Comparison of ENCODE assay signal across 13 cellular contexts in the genomic region with DNA sequence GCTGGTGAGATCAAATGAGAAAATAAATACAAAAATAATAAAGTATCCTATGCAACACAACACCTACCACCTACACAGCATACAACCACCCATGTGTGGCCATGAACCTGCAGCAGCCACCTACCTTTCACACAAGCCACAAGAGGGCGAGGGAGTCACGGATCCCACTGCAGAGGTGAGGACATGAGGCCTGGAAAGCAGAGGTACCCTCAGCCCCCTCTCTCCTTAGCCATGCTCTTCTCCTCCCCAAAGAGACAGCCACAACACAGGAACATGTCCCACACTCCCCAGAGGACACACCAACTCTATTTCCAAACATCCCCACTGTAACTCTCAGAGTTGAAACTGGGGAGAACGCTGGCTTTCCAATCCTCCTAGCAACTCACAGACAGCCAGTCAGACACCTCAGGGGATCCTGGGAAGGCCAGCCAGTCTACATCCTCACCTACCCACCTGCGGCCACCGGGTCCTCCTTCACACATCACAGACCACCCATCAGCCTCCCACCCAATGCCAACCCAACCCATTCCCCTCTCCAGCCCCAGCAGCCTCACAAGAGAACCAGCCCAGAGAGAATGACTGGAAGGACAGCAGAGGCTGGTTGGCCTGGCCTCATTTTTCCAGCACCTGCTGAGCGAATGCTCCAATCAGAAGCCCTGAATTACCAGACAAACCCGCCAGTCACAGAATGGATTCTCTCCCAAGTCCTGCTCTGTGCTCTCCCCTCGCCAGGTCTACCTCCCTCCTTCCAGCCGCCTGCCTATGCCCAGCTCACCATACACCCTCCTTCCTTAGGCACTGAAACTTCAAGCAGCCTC. TPM values are rescaled to one million over a fixed set of nuclear protein-coding genes. Genes with fewer than 3 reads are reported as not detected.
DNase-seq lines count a peak whose midpoint lies in the region; ATAC-seq, FAIRE-seq and TF ChIP-seq lines count a peak whose summit lies in the region.
"Had no signal": no experiment of that assay in that cellular context is flagged by ENCODE, and none has a peak within 500 bp of the region (broad histone marks: within the 10 kb centered on the region; RNA-seq: fewer than 3 reads in every experiment).

No MANE protein-coding gene starts in this region.

- no peak overlapping the region for H3K18ac ChIP-seq in mesendoderm (ENCODE audit: low read length)

- POLR2A ChIA-PET in K562 (lab: Yijun Ruan, JAX) = interaction anchor here (1.3 to 7.2 kb wide), 7 partner anchors 9 to 63 kb away, joined by 4 to 83 read pairs (median 12); a partner anchor contains a TSS

- peak overlapping the region; percentile 25 for H3K56ac ChIP-seq in mesendoderm (ENCODE audit: low read length)

- no peaks in the 10 kb centered on the region for H3K9me3 ChIP-seq in K562 (replicated peaks; ENCODE audit: control insufficient read depth, insufficient read depth, low read depth, low read length)
- no peaks in the 10 kb centered on the region for H3K9me3 ChIP-seq in transverse colon
- H3K9me3 ChIP-seq: stomach had no signal

- TF ChIP-seq RAD21 in K562 (CRISPR knock-in tag; conservative IDR thresholded peaks at IDR 0.05 in 1 of 2, IDR thresholded peaks at IDR 0.05 in 1 of 2) = peak; percentile 65 to 85

- CTCF ChIA-PET in K562 (lab: Yijun Ruan, JAX; ENCODE audit: low intra/inter-chr PET ratio) = interaction anchor here (1.0 to 1.2 kb wide), 2 partner anchors 67 to 121 kb away, joined by 3 to 4 read pairs; a partner anchor contains a TSS

- H4K8ac ChIP-seq in mesendoderm (ENCODE audit: low read depth, low read length) = no peak overlapping the region

- in situ Hi-C loops in K562 (cut with MboI) = loop anchor here (5.0 kb wide), 1 partner anchor 64 kb away; no protein-coding TSS in a partner anchor
- in situ Hi-C loops in transverse colon (cut with MboI; ENCODE audit: low pct_ligation_motif_present in 1 of 4, low pct_unique_long_range_greater_than_20kb in 1 of 4, low sequenced_read_pairs in 3 of 4) = no loop called here

- peak; percentile 85 for FAIRE-seq in K562 (lab: Jason Lieb, UNC)
- FAIRE-seq: frontal cortex had no signal

- H3K4me2 ChIP-seq in K562 (ENCODE audit: insufficient read depth, low read length) = peak overlapping the region; percentile 65; the same call in 1 of the 2 replicates
- H3K4me2 ChIP-seq in mesendoderm (ENCODE audit: low read length) = no peak overlapping the region

- H3K27me3 ChIP-seq in K562 (ENCODE audit: control insufficient read depth in 2 of 2, insufficient read depth in 2 of 2, low read length in 2 of 2) (no peaks in the 10 kb centered on the region), mesendoderm (ENCODE audit: insufficient read depth, low read length, poor library complexity) (no peaks in the 10 kb centered on the region), transverse colon (no peaks in the 10 kb centered on the region)
- H3K27me3 ChIP-seq: stomach had no signal

- no peak overlapping the region for H4K5ac ChIP-seq in mesendoderm (ENCODE audit: low read length)

- H3K4me3 ChIP-seq in HFF-Myc (replicated peaks; ENCODE audit: low read depth, low read length) (no peak overlapping the region), K562 (no peak overlapping the region), mesendoderm (ENCODE audit: low read length) (no peak overlapping the region), transverse colon (no peak overlapping the region)
- H3K4me3 ChIP-seq: stomach had no signal

- H3K36me3 ChIP-seq in K562 (ENCODE audit: control insufficient read depth, insufficient read depth, low read length) (peaks cover 2% of the 10 kb centered on the region; the same call in 2 of the 3 replicates), mesendoderm (ENCODE audit: control insufficient read depth, insufficient read depth, low read length) (no peaks in the 10 kb centered on the region), transverse colon (no peaks in the 10 kb centered on the region)
- H3K36me3 ChIP-seq: stomach had no signal

- peak; percentile 18; the same call in 1 of the 2 replicates for TF ChIP-seq EP300 in K562 (IDR thresholded peaks at IDR 0.05; ENCODE audit: low read length)
- no peak for TF ChIP-seq EP300 in transverse colon (IDR thresholded peaks at IDR 0.05; ENCODE audit: low read depth)

- BruUV-seq in K562 (replicated peaks; lab: Mats Ljungman, UMichigan) = no TSS peak

- 61% methylated on average over 9 of the region's 9 CpGs for WGBS in K562 (ENCODE audit: insufficient coverage, low coverage, missing lambda C conversion rate)
- WGBS in mesendoderm (ENCODE audit: extremely low coverage, insufficient coverage, low lambda C conversion rate) = no CpG with 5 or more reads among the region's 9 CpGs
- 82 to 94% methylated on average over 2 to 9 of the region's 9 CpGs for WGBS in transverse colon (ENCODE audit: low coverage in 1 of 2), 2 donors

- TF ChIP-seq CTCF in HFF-Myc (IDR thresholded peaks at IDR 0.05; ENCODE audit: low read depth, low read length, missing control alignments) = peak; percentile 24
- TF ChIP-seq CTCF in K562 (IDR thresholded peaks at IDR 0.05 in 2 of 3, conservative IDR thresholded peaks at IDR 0.05 in 1 of 3; ENCODE audit: insufficient read depth in 2 of 3, low read depth in 1 of 3, low read length in 3 of 3) = peak; percentile 78 to 87 (median 82)
- no peak for TF ChIP-seq CTCF in transverse colon (IDR thresholded peaks at IDR 0.05)

- H2BK15ac ChIP-seq in mesendoderm (replicated peaks; ENCODE audit: low read depth) = no peak overlapping the region

- H3K79me2 ChIP-seq in K562 (ENCODE audit: control insufficient read depth, insufficient read depth, low read length) (peaks cover 81% of the 10 kb centered on the region), mesendoderm (ENCODE audit: control insufficient read depth, insufficient read depth, low read length) (peaks cover 92% of the 10 kb centered on the region)

- DNase-seq in GF-D8 (lab: John Stamatoyannopoulos, UW) (peak; percentile 16), HFF-Myc (ENCODE audit: extremely low read depth, low read depth) (no peak), K562 (ENCODE audit: extremely low read depth in 1 of 4, low spot score in 3 of 4) (peak; percentile 73 to 85 (median 73)), mesendoderm (peak; percentile 81), transverse colon (no peak), mucosa of gallbladder (ENCODE audit: low spot score) (no peak)
- DNase-seq: activated CD4-positive, alpha-beta T cell treated with anti-CD3 and anti-CD28 coated beads, Interleukin-2, amount 10 ng/mL, durations not matched to agents 7 days and 5 days; aorta; NCI-H1048; stomach had no signal

- H3K79me1 ChIP-seq in mesendoderm (ENCODE audit: low read length) = peaks cover 15% of the 10 kb centered on the region

- H3K4me1 ChIP-seq in K562 (replicated peaks in 1 of 2; ENCODE audit: control insufficient read depth in 2 of 2, insufficient read depth in 2 of 2, low read length in 2 of 2) (peaks cover 54 to 68% of the 10 kb centered on the region in 2 experiments), mesendoderm (ENCODE audit: control insufficient read depth, low read depth, low read length) (peaks cover 5% of the 10 kb centered on the region), transverse colon (peaks cover 12 to 37% (median 22%) of the 10 kb centered on the region in 4 donors)

- H3K4ac ChIP-seq in mesendoderm (ENCODE audit: low read depth, low read length) = no peak overlapping the region

- H3K27ac ChIP-seq in K562 (ENCODE audit: extremely low read depth, low read depth, low read length) (peak overlapping the region; percentile 79), mesendoderm (ENCODE audit: low read depth, low read length) (no peak overlapping the region), transverse colon (no peak overlapping the region)

- 0 out of 2 replicates have a peak, but pooled peaks cover 5% of the 10 kb centered on the region for H4K20me1 ChIP-seq in K562 (replicated peaks; ENCODE audit: control insufficient read depth, insufficient read depth, low read length)

- no peak for TF ChIP-seq POLR2A in K562 (conservative IDR thresholded peaks at IDR 0.05)
- TF ChIP-seq POLR2A in transverse colon (IDR thresholded peaks at IDR 0.05) = no peak

- peak overlapping the region; percentile 20 to 82; a peak in 3 of 4 replicates for H3K9ac ChIP-seq in K562 (ENCODE audit: insufficient read depth in 1 of 2, low read depth in 2 of 2, low read length in 2 of 2)
- H3K9ac ChIP-seq in mesendoderm (ENCODE audit: low read length) = no peak overlapping the region

- H3K23ac ChIP-seq in mesendoderm (ENCODE audit: low read length) = no peak overlapping the region

- no peak overlapping the region for H2BK5ac ChIP-seq in mesendoderm (ENCODE audit: low read length)

- no peak overlapping the region for H2BK120ac ChIP-seq in mesendoderm (ENCODE audit: low read depth, low read length)

- H2AFZ ChIP-seq in K562 (ENCODE audit: low read depth, low read length) = peak overlapping the region; percentile 61

- ATAC-seq in K562 (peak; percentile 82), HG03280 (IDR thresholded peaks at IDR 0.05; ENCODE audit: unreplicated experiment) (no peak), HG02970 (IDR thresholded peaks at IDR 0.05; ENCODE audit: low FRiP score, unreplicated experiment) (no peak)

- H3K9me1 ChIP-seq in K562 (ENCODE audit: control insufficient read depth, insufficient read depth, low read length) = no peaks in the 10 kb centered on the region

- intact Hi-C loops in K562 (cut with micrococcal nuclease) = loop anchor here (1.0 to 2.0 kb wide), 3 partner anchors 63 to 121 kb away; a partner anchor contains a TSS
- intact Hi-C loops in transverse colon (cut with DNase I; ENCODE audit: low total_unique reads) = no loop called here

- H2AK5ac ChIP-seq in mesendoderm (ENCODE audit: low read length) = no peak overlapping the region

RNA-seq across cellular contexts. Expression of a gene that starts 18.4 kb away (rescaled TPM):
- total RNA-seq in K562 (2011; cell fraction: chromatin; rRNA removed; ENCODE audit: low replicate concordance) = 91.9 and 204 TPM in 2 replicates
- total RNA-seq in K562 (2011; cell fraction: nucleolus; rRNA removed) = 90.6 and 92.5 TPM in 2 replicates
- 67.2 and 68.6 TPM in 2 replicates for total RNA-seq in K562 (2011; cell fraction: nucleoplasm; rRNA removed)
- 10.1 and 13.6 TPM in 2 replicates for total RNA-seq in K562 (2014; rRNA removed)
- total RNA-seq in K562 (2014; rRNA removed; fragmentation: Illumina TruSeq; extraction: Trizol) = 9.2 and 9.6 TPM in 2 replicates
- 11.0 and 11.2 TPM in 2 replicates for total RNA-seq in K562 (2015; rRNA removed; fragmentation: Illumina TruSeq; extraction: Trizol)
- 24.0 and 26.8 TPM in 2 replicates for total RNA-seq in K562 (2021)
- 8.8 and 11.9 TPM in 2 replicates for polyA plus RNA-seq in K562 (2011; rRNA removed)
- 8.1 and 10.6 TPM in 2 replicates for polyA plus RNA-seq in K562 (2011; cell fraction: cytosol; rRNA removed)
- polyA plus RNA-seq in K562 (2011; cell fraction: nucleus; rRNA removed) = 72.9 and 124 TPM in 2 replicates
- 16.0 and 23.5 TPM in 2 replicates for polyA plus RNA-seq in K562 (2012)
- 17.9 and 18.8 TPM in 2 replicates for polyA plus RNA-seq in K562 (2014; fragmentation: Illumina TruSeq; extraction: Trizol)
- polyA plus RNA-seq in K562 (2014; fragmentation: Nextera tagmentation; extraction: Ambion mirVana) = 1 to 10 TPM; 1.4 to 1.5 TPM
- 17.2 and 17.3 TPM in 2 replicates for polyA plus RNA-seq in K562 (2014; rRNA removed)
- 11.9 and 15.3 TPM in 2 replicates for polyA minus RNA-seq in K562 (2011; rRNA and poly(A)+ RNA removed)
- 7.3 and 10.1 TPM in 2 replicates for polyA minus RNA-seq in K562 (2011; cell fraction: cytosol; rRNA and poly(A)+ RNA removed)
- polyA minus RNA-seq in K562 (2011; cell fraction: nucleus; rRNA and poly(A)+ RNA removed) = 27.9 and 33.8 TPM in 2 replicates
- polyA plus RNA-seq in mesendoderm (2013, experiment 1 of 2) = 58.5 TPM
- 57.0 TPM for polyA plus RNA-seq in mesendoderm (2013, experiment 2 of 2)
- total RNA-seq in transverse colon = 10 to 100 TPM; 31.4 to 90.1 (median 44.6) TPM
- total RNA-seq in mucosa of gallbladder = 52.6 TPM

Comparison
In these comparisons a context has a peak if more than half of its experiments do, and no peak if none do; other contexts are left out.
1. DNase-seq: peak in GF-D8 (single experiment), K562 (4 of 4) and mesendoderm (single experiment); none in HFF-Myc (single experiment), transverse colon (single experiment) and mucosa of gallbladder (single experiment).
2. CTCF ChIP-seq: peak in HFF-Myc (single experiment) and K562 (3 of 3); none in transverse colon (0 of 5).